ENCODE assay signal across 23 cellular contexts in genomic region chr1:204353213-204353910, GRCh38.
"Had no signal": no experiment of that assay in that cellular context is flagged by ENCODE, and none has a peak within 500 bp of the region (broad histone marks: within the 10 kb centered on the region; RNA-seq: fewer than 3 reads in every experiment).

No MANE protein-coding gene starts in this region.

- H3K27me3 ChIP-seq: SJCRH30 had no signal

- H3K36me3 ChIP-seq: SJCRH30 had no signal

- H3K27ac ChIP-seq: HL-60, KMS-11, SJCRH30 had no signal

- ATAC-seq: Right ventricle myocardium inferior, SK-N-SH treated with all-trans-retinoic acid at 6 μM for 48 hours had no signal

- H3K4me3 ChIP-seq: SJCRH30 had no signal

- FAIRE-seq: HTR-8/SVneo had no signal

- DNase-seq: Kasumi-1, MM.1S, MV-4-11, NCI-H1048, NCI-H1105, NCI-H1417 treated with DMSO at 0.1 percent for 48 hours, NCI-H187, NCI-H2029, NCI-H2081 treated with DMSO at 0.1 percent for 48 hours, NCI-H2171, NCI-H226, NCI-H446, NCI-H510A, NCI-H524 treated with DMSO at 0.1 percent for 48 hours, NCI-H69, NCI-H774, SHP77 treated with DMSO at 0.1 percent for 48 hours, SJCRH30 had no signal

- H3K4me2 ChIP-seq: KMS-11 had no signal

- H3K9me3 ChIP-seq: SJCRH30 had no signal

- H3K9ac ChIP-seq: KMS-11 had no signal
